Comparison of ENCODE assay signal across 8 cellular contexts in the genomic region with DNA sequence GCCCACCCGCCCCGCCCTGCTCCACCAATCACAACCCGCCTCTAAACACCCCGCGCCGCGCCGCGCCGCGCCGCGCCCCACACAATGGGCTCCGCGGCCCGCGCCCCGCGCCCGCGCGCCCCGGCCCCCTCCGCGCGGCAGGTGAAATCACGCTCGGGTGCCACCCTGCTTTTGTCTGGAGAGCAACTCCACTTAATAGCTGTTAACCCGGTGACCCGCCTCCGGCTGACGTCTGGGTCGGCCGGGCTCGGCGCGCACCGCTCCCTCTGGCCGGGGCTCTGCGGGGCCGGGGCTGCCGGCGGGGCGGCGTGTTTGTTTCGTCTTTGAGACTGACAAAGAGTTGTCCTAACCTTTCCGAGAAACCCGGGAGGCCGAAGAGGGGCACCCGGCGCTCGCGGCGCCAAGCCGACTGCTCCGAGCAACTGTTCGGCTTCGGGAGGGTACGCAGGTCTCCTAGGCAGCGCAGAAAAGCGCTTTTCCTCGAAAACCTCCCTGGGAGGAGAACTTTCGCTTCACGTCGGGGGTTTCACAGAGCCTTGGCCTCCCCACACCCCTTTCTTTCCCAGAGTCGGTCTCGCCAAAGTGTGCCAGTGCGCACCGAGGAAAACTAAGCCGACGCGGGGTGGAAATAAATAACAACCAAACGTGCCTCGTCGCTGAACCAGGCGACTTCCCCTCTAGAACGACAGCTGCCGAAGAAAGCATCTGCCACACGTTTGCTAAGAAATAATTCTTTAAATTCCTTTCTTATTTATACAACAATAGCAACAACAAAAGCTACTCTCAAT.
DNase-seq lines count a peak whose midpoint lies in the region; ATAC-seq and TF ChIP-seq lines count a peak whose summit lies in the region.

No MANE protein-coding gene starts in this region.

- 0 out of 2 replicates have a peak, but pooled peaks cover 2% of the 10 kb centered on the region for H3K36me3 ChIP-seq in Caco-2 (ENCODE audit: control insufficient read depth, insufficient read depth, low read length)
- H3K36me3 ChIP-seq in OCI-LY3 (replicated peaks; ENCODE audit: low read depth, low read length) = peaks cover 10% of the 10 kb centered on the region
- no peaks in the 10 kb centered on the region for H3K36me3 ChIP-seq in neural cell (ENCODE audit: insufficient read depth, low read length)
- H3K36me3 ChIP-seq in thyroid gland = no peaks in the 10 kb centered on the region

- no peak overlapping the region for H3K4me3 Mint-ChIP-seq in Caco-2 (ENCODE audit: unreplicated experiment)

- TF ChIP-seq RAD21 in neural cell (conservative IDR thresholded peaks at IDR 0.05) = peak; percentile 49

- no peak overlapping the region for H3K27ac Mint-ChIP-seq in Caco-2 (ENCODE audit: unreplicated experiment)

- TF ChIP-seq CTCF in Caco-2 (IDR thresholded peaks at IDR 0.05; ENCODE audit: insufficient read depth in 1 of 2, low read depth in 1 of 2, low read length in 1 of 2, severe bottlenecking in 1 of 2, unreplicated experiment in 1 of 2) = no peak
- no peak for TF ChIP-seq CTCF in OCI-LY3 (IDR thresholded peaks at IDR 0.05; ENCODE audit: low read depth, low read length)
- no peak for TF ChIP-seq CTCF in fibroblast of the aortic adventitia (IDR thresholded peaks at IDR 0.05; ENCODE audit: insufficient read depth, low read length)
- no peak for TF ChIP-seq CTCF in neural cell (IDR thresholded peaks at IDR 0.05; ENCODE audit: poor library complexity, severe bottlenecking)
- no peak for TF ChIP-seq CTCF in thyroid gland (IDR thresholded peaks at IDR 0.05)

- peak overlapping the region; percentile 88 for H3K27ac ChIP-seq in OCI-LY3 (ENCODE audit: low read length)
- H3K27ac ChIP-seq in neural cell (ENCODE audit: low read length) = peak overlapping the region; percentile 5
- H3K27ac ChIP-seq in thyroid gland = peak overlapping the region; percentile 93 to 99 (median 95)

- no peaks in the 10 kb centered on the region for H3K27me3 ChIP-seq in Caco-2 (replicated peaks; ENCODE audit: control insufficient read depth, insufficient read depth, low read length)
- H3K27me3 ChIP-seq in OCI-LY3 (ENCODE audit: low read depth, low read length) = no peaks in the 10 kb centered on the region
- H3K27me3 ChIP-seq in neural cell (ENCODE audit: insufficient read depth, low read depth, low read length) = peaks cover 7% of the 10 kb centered on the region
- no peaks in the 10 kb centered on the region for H3K27me3 ChIP-seq in thyroid gland

- TF ChIP-seq POLR2A in thyroid gland (IDR thresholded peaks at IDR 0.05) = peak in 1 of 2 donors; percentile 48

- H2AFZ ChIP-seq in OCI-LY3 (ENCODE audit: low read depth, low read length) = no peak overlapping the region
- no peak overlapping the region for H2AFZ ChIP-seq in neural cell (ENCODE audit: low read depth, low read length)

- H4K20me1 ChIP-seq in OCI-LY3 (ENCODE audit: insufficient read depth, low read length) (peaks cover 78% of the 10 kb centered on the region), neural cell (ENCODE audit: insufficient read depth) (no peaks in the 10 kb centered on the region)

- H3K27me3 Mint-ChIP-seq in Caco-2 (ENCODE audit: insufficient read depth, unreplicated experiment) = no peaks in the 10 kb centered on the region

- H3K4me2 ChIP-seq in OCI-LY3 (ENCODE audit: low read length) (peak overlapping the region; percentile 84), neural cell (ENCODE audit: low read length) (peak overlapping the region; percentile 45)

- POLR2A ChIA-PET in Caco-2 (lab: Charles Lee) = interaction anchor here (0.5 kb wide), 1 partner anchor 508 kb away, joined by 7 read pairs; no protein-coding TSS in a partner anchor

- WGBS in thyroid gland, 2 donors = 0 to 1% methylated on average over 25 to 36 of the region's 79 CpGs

- ATAC-seq in HG02571 (IDR thresholded peaks at IDR 0.05; ENCODE audit: unreplicated experiment) (peak; percentile 31), HG03025 (IDR thresholded peaks at IDR 0.05; ENCODE audit: low FRiP score, unreplicated experiment) (no peak)

- H3K9ac ChIP-seq in OCI-LY3 (ENCODE audit: low read length) (peak overlapping the region; percentile 90), neural cell (ENCODE audit: low read length) (peak overlapping the region; percentile 53)

- no peak for TF ChIP-seq EP300 in neural cell (conservative IDR thresholded peaks at IDR 0.05; ENCODE audit: poor library complexity, severe bottlenecking)

- no peaks in the 10 kb centered on the region for H3K9me2 ChIP-seq in neural cell (ENCODE audit: insufficient read depth, low read length)

- CTCF ChIA-PET in Caco-2 (lab: Charles Lee) = interaction anchor here (0.7 kb wide), 1 partner anchor 143 kb away, joined by 3 read pairs; no protein-coding TSS in a partner anchor

- no peaks in the 10 kb centered on the region for H3K9me3 ChIP-seq in Caco-2
- no peaks in the 10 kb centered on the region for H3K9me3 ChIP-seq in OCI-LY3 (ENCODE audit: insufficient read depth, low read length)
- no peaks in the 10 kb centered on the region for H3K9me3 ChIP-seq in neural cell (ENCODE audit: low read length)
- no peaks in the 10 kb centered on the region for H3K9me3 ChIP-seq in thyroid gland

- H3K4me3 ChIP-seq in Caco-2 (ENCODE audit: low read depth, low read length) = peak overlapping the region; percentile 58
- H3K4me3 ChIP-seq in OCI-LY3 (ENCODE audit: low read length) = peak overlapping the region; percentile 80
- peak overlapping the region; percentile 77 for H3K4me3 ChIP-seq in fibroblast of the aortic adventitia (ENCODE audit: low read depth, low read length)
- H3K4me3 ChIP-seq in neural cell (ENCODE audit: low read length) = peak overlapping the region; percentile 69
- peak overlapping the region; percentile 21 to 59 (median 47) for H3K4me3 ChIP-seq in thyroid gland (replicated peaks in 1 of 3)

- intact Hi-C loops in Caco-2 (cut with micrococcal nuclease; ENCODE audit: unreplicated experiment) (loop anchor here (1.0 to 5.0 kb wide), 8 partner anchors 56 to 352 kb away; no protein-coding TSS in a partner anchor), thyroid gland (cut with DNase I) (no loop called here)

- DNase-seq in Caco-2 (peak; percentile 63 to 72), fibroblast of the aortic adventitia (ENCODE audit: low read depth) (peak; percentile 55), thyroid gland (peak; percentile 74 to 75)
- peak; percentile 25 for DNase-seq in activated T-helper 9 cell treated with anti-CD3 and anti-CD28 coated beads, Interleukin-2, amount 50 U/mL, for 16 hours (ENCODE audit: low read depth)

- H3K79me2 ChIP-seq in OCI-LY3 (ENCODE audit: low read length) (peaks cover 100% of the 10 kb centered on the region), neural cell (replicated peaks; ENCODE audit: insufficient read depth, low read length) (peaks cover 24% of the 10 kb centered on the region)

- H3K36me3 Mint-ChIP-seq in Caco-2 (ENCODE audit: insufficient read depth, unreplicated experiment) = peaks cover 20% of the 10 kb centered on the region

- no TSS peak for BruUV-seq in Caco-2 (replicated peaks; lab: Mats Ljungman, UMichigan)

- H3K4me1 ChIP-seq in Caco-2 (peaks cover 54% of the 10 kb centered on the region), OCI-LY3 (ENCODE audit: low read length) (peaks cover 73% of the 10 kb centered on the region), thyroid gland (peaks cover 43 to 49% of the 10 kb centered on the region in 2 donors)

- H3K9me3 Mint-ChIP-seq in Caco-2 (ENCODE audit: unreplicated experiment) = no peaks in the 10 kb centered on the region

- no peaks in the 10 kb centered on the region for H3F3A ChIP-seq in neural cell (ENCODE audit: insufficient read depth, low read length, poor library complexity, severe bottlenecking)

- H3K4me1 Mint-ChIP-seq in Caco-2 (ENCODE audit: low read depth, unreplicated experiment) = peaks cover 48% of the 10 kb centered on the region

TF ChIP-seq in neural cell, 6 proteins besides CTCF, POLR2A, EP300 and RAD21:
- TF ChIP-seq TAF1 (IDR thresholded peaks at IDR 0.05; ENCODE audit: low read depth) (no peak), MXI1 (conservative IDR thresholded peaks at IDR 0.05; ENCODE audit: poor library complexity, severe bottlenecking) (peak; percentile 38)

Comparison
In these comparisons a context has a peak if more than half of its experiments do, and no peak if none do; other contexts are left out.
1. H3K27ac ChIP-seq: peak in every context shown above with its lines; median percentile 95 in thyroid gland; 88 in OCI-LY3; 5 in neural cell.